19 cellular contexts compared by ENCODE assay signal in the genomic region with DNA sequence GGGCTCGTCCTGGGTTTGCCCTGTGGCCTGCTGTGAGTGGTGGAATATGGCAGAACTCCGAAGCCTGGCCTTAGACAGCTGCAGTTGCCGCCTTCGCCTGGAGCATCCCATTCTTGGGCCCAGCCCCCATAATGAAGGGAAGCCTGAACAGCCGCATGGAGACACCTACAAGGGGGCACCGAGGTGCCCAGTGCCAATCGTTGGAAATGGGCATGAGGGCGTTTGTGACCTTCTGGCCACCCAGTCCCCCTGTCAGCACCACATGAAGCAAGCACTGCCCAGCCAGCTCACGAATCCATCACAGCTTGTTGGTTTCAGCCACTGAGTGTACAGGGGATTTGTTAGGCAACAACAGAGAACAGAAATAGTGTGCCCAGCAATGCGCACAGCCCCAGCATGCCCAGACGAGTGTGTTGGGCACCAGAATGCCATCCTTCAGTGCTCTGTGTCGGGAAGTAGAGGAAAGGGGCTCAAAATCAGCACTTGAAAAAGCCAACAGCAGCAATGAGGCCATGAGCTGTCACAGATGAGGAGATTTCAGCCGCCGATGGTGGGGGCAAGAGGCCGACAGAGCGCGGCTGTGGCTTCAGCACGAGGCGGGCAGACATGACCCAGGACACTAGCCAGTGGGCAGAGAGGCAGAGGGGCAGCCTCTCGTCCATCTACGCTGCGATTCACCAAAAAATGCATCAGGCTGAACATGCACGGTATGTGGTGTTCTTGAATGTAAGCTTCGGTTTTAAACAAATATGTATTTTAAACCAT.
"Had no signal": no experiment of that assay in that cellular context is flagged by ENCODE, and none has a peak within 500 bp of the region (broad histone marks: within the 10 kb centered on the region; RNA-seq: fewer than 3 reads in every experiment).

No MANE protein-coding gene starts in this region.

- H3K4me3 ChIP-seq: coronary artery, heart left ventricle, left ventricle myocardium inferior, psoas muscle, right atrium auricular region, skin epidermis, transverse colon, vagina had no signal

- H3K4me3 Mint-ChIP-seq: activated naive CD8-positive, alpha-beta T cell treated with anti-CD3 and anti-CD28 coated beads for 36 hours; activated T-cell treated with anti-CD3 and anti-CD28 coated beads, Interleukin-2, amount 50 U/mL, for 24 hours; endodermal cell; stimulated activated memory B cell treated with anti-CD40 and anti-IgM and Interleukin-4, amounts not matched to agents 10 μg/mL and 1 μg/mL and 100 μg/mL, for 72 hours; T-cell; T-helper 2 cell treated with Interferon-gamma antibody and Interleukin-4, amounts not matched to agents 5 μg/mL and 100 μg/mL, for 36 hours had no signal

- ATAC-seq: heart left ventricle; psoas muscle; stimulated activated memory B cell treated with anti-CD40 and anti-IgM and Interleukin-4, amounts not matched to agents 10 μg/mL and 1 μg/mL and 100 μg/mL, for 72 hours; T-cell had no signal

- H3K27me3 Mint-ChIP-seq: stimulated activated memory B cell treated with anti-CD40 and anti-IgM and Interleukin-4, amounts not matched to agents 10 μg/mL and 1 μg/mL and 100 μg/mL, for 72 hours had no signal

- H3K9me3 Mint-ChIP-seq: activated naive CD8-positive, alpha-beta T cell treated with anti-CD3 and anti-CD28 coated beads for 36 hours; activated T-cell treated with anti-CD3 and anti-CD28 coated beads, Interleukin-2, amount 50 U/mL, for 24 hours; endodermal cell; stimulated activated memory B cell treated with anti-CD40 and anti-IgM and Interleukin-4, amounts not matched to agents 10 μg/mL and 1 μg/mL and 100 μg/mL, for 72 hours; T-cell; T-helper 2 cell treated with Interferon-gamma antibody and Interleukin-4, amounts not matched to agents 5 μg/mL and 100 μg/mL, for 36 hours had no signal

- H3K27me3 ChIP-seq: heart left ventricle, right atrium auricular region, transverse colon, vagina had no signal

- H3K9me3 ChIP-seq: heart left ventricle, left ventricle myocardium inferior, psoas muscle, right atrium auricular region, transverse colon, vagina had no signal

- H3K27ac Mint-ChIP-seq: activated naive CD8-positive, alpha-beta T cell treated with anti-CD3 and anti-CD28 coated beads for 36 hours; activated T-cell treated with anti-CD3 and anti-CD28 coated beads, Interleukin-2, amount 50 U/mL, for 24 hours; stimulated activated memory B cell treated with anti-CD40 and anti-IgM and Interleukin-4, amounts not matched to agents 10 μg/mL and 1 μg/mL and 100 μg/mL, for 72 hours; T-cell; T-helper 2 cell treated with Interferon-gamma antibody and Interleukin-4, amounts not matched to agents 5 μg/mL and 100 μg/mL, for 36 hours had no signal

- H3K36me3 ChIP-seq: heart left ventricle, left ventricle myocardium inferior, right atrium auricular region, transverse colon, vagina had no signal

- H3K27ac ChIP-seq: left ventricle myocardium inferior, psoas muscle, skin epidermis, transverse colon, vagina had no signal

- H3K36me3 Mint-ChIP-seq: activated naive CD8-positive, alpha-beta T cell treated with anti-CD3 and anti-CD28 coated beads for 36 hours; stimulated activated memory B cell treated with anti-CD40 and anti-IgM and Interleukin-4, amounts not matched to agents 10 μg/mL and 1 μg/mL and 100 μg/mL, for 72 hours; T-cell had no signal

- DNase-seq: activated CD4-positive, alpha-beta T cell treated with anti-CD3 and anti-CD28 coated beads for 1 hour; activated CD8-positive, alpha-beta memory T cell treated with anti-CD3 and anti-CD28 coated beads for 24 hours; activated CD8-positive, alpha-beta memory T cell treated with anti-CD3 and anti-CD28 coated beads, Interleukin-2, amount 50 U/mL, for 4 hours; activated naive CD4-positive, alpha-beta T cell treated with Interleukin-2 at 50 U/mL for 16 hours; activated naive CD8-positive, alpha-beta T cell treated with anti-CD3 and anti-CD28 coated beads for 36 hours; activated T-cell treated with anti-CD3 and anti-CD28 coated beads, Interleukin-2, amount 50 U/mL, for 24 hours; endodermal cell; heart left ventricle; left ventricle myocardium inferior; psoas muscle; stimulated activated CD4-positive, alpha-beta T cell treated with anti-CD3 and anti-CD28 coated beads, Interleukin-15, amount 100 ng/mL, for 24 hours; T-cell; transverse colon had no signal
